ENCODE assay signal across 27 cellular contexts in the genomic region with DNA sequence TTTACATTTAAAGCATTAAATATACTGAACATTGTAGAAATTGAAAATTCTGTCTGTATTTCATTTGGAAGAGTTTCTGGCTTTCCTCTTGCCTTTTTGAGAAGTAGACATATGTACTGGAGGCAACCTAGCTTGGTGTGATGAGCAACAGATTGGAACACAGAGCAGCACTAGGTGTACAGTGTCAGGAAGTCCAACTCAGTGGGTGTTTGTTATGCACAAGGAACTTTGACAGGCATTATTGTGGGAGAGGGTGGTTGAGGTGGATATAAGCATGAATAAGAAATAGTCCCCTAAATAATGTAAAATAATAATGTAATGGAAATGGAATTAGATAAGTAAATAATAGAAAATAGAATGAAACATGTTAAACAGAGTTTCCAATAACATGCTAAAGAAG. TPM values are rescaled to one million over a fixed set of nuclear protein-coding genes. Genes with fewer than 3 reads are reported as not detected.
"Had no signal": no experiment of that assay in that cellular context is flagged by ENCODE, and none has a peak within 500 bp of the region (broad histone marks: within the 10 kb centered on the region; RNA-seq: fewer than 3 reads in every experiment).

No MANE protein-coding gene starts in this region.

- FAIRE-seq: frontal cortex had no signal

- H3K4me3 ChIP-seq: ascending aorta, breast epithelium, cardiac muscle cell, coronary artery, dorsolateral prefrontal cortex had no signal

- DNase-seq: activated CD4-positive, alpha-beta memory T cell treated with anti-CD3 and anti-CD28 coated beads, Interleukin-2, amount 10 ng/mL, durations not matched to agents 7 days and 5 days; activated CD4-positive, alpha-beta T cell treated with anti-CD3 and anti-CD28 coated beads for 1 hour; activated CD4-positive, alpha-beta T cell treated with anti-CD3 and anti-CD28 coated beads for 4 hours; activated CD4-positive, alpha-beta T cell treated with anti-CD3 and anti-CD28 coated beads, Interleukin-2, amount 10 ng/mL, durations not matched to agents 7 days and 5 days; activated CD4-positive, alpha-beta T cell treated with anti-CD3 and anti-CD28 coated beads, Interleukin-2, amount 50 U/mL, for 4 hours; activated CD8-positive, alpha-beta memory T cell treated with anti-CD3 and anti-CD28 coated beads, Interleukin-2, amount 50 U/mL, for 48 hours; activated gamma-delta T cell; activated naive CD4-positive, alpha-beta T cell; activated naive CD4-positive, alpha-beta T cell treated with anti-CD3 and anti-CD28 coated beads, Interleukin-2, amount 10 ng/mL, durations not matched to agents 7 days and 5 days; activated naive CD8-positive, alpha-beta T cell treated with anti-CD3 and anti-CD28 coated beads, Interleukin-2, amount 10 ng/mL, durations not matched to agents 7 days and 5 days; activated T-cell treated with anti-CD3 and anti-CD28 coated beads for 4 hours; activated T-cell treated with anti-CD3 and anti-CD28 coated beads, Interleukin-2, amount 50 U/mL, for 24 hours; activated T-cell treated with anti-CD3 and anti-CD28 coated beads, Interleukin-2, amount 50 U/mL, for 72 hours; dorsolateral prefrontal cortex; effector memory CD4-positive, alpha-beta T cell; endodermal cell; foreskin fibroblast; head of caudate nucleus; T-helper 2 cell had no signal

- ATAC-seq: activated naive CD4-positive, alpha-beta T cell treated with anti-CD3 and anti-CD28 coated beads, Interleukin-2, amount 50 U/mL, for 72 hours; activated T-cell treated with anti-CD3 and anti-CD28 coated beads, Interleukin-2, amount 50 U/mL, for 72 hours; esophagus mucosa; WTC11 had no signal

- H3K9me3 ChIP-seq: ascending aorta, breast epithelium had no signal

- H3K36me3 ChIP-seq: ascending aorta, breast epithelium, cardiac muscle cell had no signal

- H3K4me1 ChIP-seq: ascending aorta, breast epithelium had no signal

- H3K27me3 ChIP-seq: ascending aorta, breast epithelium, cardiac muscle cell, dorsolateral prefrontal cortex had no signal

- H3K27ac ChIP-seq: ascending aorta, breast epithelium, cardiac muscle cell, coronary artery, dorsolateral prefrontal cortex had no signal

RNA-seq across cellular contexts. Expression of a gene that starts 58.1 kb away (rescaled TPM):
- total RNA-seq: activated CD4-positive, alpha-beta T cell treated with anti-CD3 and anti-CD28 coated beads, Interleukin-2, amount 10 ng/mL, durations not matched to agents 7 days and 5 days; activated naive CD8-positive, alpha-beta T cell treated with anti-CD3 and anti-CD28 coated beads, Interleukin-2, amount 10 ng/mL, durations not matched to agents 7 days and 5 days had no signal
